In the genomic region with DNA sequence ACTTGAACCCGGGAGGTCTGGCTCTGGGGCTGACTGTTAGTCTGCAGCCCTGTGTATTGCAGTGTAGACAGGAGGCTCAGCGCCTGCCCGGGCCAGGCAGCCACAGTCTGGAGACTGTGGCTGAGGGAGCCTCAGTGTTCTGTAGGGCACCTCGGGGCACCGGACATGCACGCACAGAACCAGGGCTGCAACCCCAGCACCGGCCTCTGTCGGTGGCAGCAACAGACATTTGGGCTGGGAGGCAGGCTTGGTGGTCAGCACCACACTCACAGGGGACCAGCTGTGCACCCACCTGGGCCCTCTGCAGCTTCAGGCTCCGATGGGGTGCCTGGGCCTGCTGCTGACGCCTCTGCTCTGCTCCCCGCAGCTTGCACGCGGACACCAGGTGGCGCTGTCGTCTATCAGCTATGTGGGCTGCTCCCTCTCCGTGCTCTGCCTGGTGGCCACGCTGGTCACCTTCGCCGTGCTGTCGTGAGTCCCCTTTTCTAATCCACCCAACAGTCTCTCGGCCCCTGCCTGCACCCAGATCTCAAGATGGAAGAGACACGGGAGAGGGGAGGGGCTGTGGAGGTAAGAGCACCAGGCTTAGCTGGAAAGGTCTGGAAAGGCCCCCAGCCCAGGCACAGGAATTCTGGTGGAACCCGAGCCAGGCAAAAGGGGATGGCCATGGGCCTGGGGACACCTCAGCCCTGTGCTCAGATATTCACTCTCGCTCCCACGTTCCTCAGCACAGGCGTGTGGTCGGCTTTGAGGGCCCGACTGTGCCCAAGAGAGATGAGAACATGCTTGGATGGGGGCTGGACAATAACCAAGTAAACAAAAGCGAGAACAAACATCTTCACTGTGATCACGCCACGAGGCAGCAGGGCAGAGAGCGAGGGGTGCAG, we compare ENCODE assay signal across 8 cellular contexts.
DNase-seq lines count a peak whose midpoint lies in the region; ATAC-seq, FAIRE-seq and TF ChIP-seq lines count a peak whose summit lies in the region.

No MANE protein-coding gene starts in this region.

- intact Hi-C loops in naive thymus-derived CD4-positive, alpha-beta T cell (cut with micrococcal nuclease), result loop anchor here (1.0 to 10.0 kb wide), 4 partner anchors 28 to 900 kb away; no protein-coding TSS in a partner anchor

- H3K27ac Mint-ChIP-seq in naive thymus-derived CD4-positive, alpha-beta T cell, result peak overlapping the region in 3 of 9 donors; percentile 46 to 65 (median 54)
- H3K27ac Mint-ChIP-seq in stimulated activated naive B cell treated with anti-CD40 and anti-IgM and Interleukin-4, amounts not matched to agents 10 μg/mL and 1 μg/mL and 100 μg/mL, for 72 hours, result no peak overlapping the region

- no peaks in the 10 kb centered on the region for H4K20me1 ChIP-seq in BLaER1

- H3K9ac ChIP-seq in BLaER1 (no peak overlapping the region), NT2/D1 (ENCODE audit: insufficient read length, low read depth) (peak overlapping the region; percentile 63)

- FAIRE-seq in GM19239 (lab: Jason Lieb, UNC), result peak; percentile 93

- peaks cover 10% of the 10 kb centered on the region; the same call in 1 of the 2 replicates for H3K36me3 ChIP-seq in BLaER1
- no peaks in the 10 kb centered on the region for H3K36me3 ChIP-seq in NT2/D1 (ENCODE audit: insufficient read depth, insufficient read length, low read length)
- H3K36me3 ChIP-seq in naive thymus-derived CD4-positive, alpha-beta T cell (ENCODE audit: control insufficient read depth in 2 of 3, insufficient read depth in 3 of 3, low read length in 3 of 3), result no peaks in the 10 kb centered on the region

- peak; percentile 50 for ATAC-seq in HG03442 (IDR thresholded peaks at IDR 0.05; ENCODE audit: unreplicated experiment)
- ATAC-seq in naive thymus-derived CD4-positive, alpha-beta T cell, result peak; percentile 77
- ATAC-seq in stimulated activated naive B cell treated with anti-CD40 and anti-IgM and Interleukin-4, amounts not matched to agents 10 μg/mL and 1 μg/mL and 100 μg/mL, for 72 hours (replicated peaks), result peak; percentile 77 to 81

- peak overlapping the region; percentile 92 for H3K4me2 ChIP-seq in BLaER1

- H3K9me3 ChIP-seq in BLaER1 (peaks cover 12% of the 10 kb centered on the region), NT2/D1 (ENCODE audit: insufficient read depth, low read length) (peaks cover 11% of the 10 kb centered on the region; the same call in 1 of the 2 replicates)
- no peaks in the 10 kb centered on the region for H3K9me3 ChIP-seq in naive thymus-derived CD4-positive, alpha-beta T cell (ENCODE audit: control insufficient read depth in 2 of 3, low read length in 3 of 3)

- H3K4me1 ChIP-seq in BLaER1 (peaks cover 67% of the 10 kb centered on the region), NT2/D1 (ENCODE audit: insufficient read depth, insufficient read length) (peaks cover 19% of the 10 kb centered on the region)
- peaks cover 0 to 18% of the 10 kb centered on the region in 2 donors for H3K4me1 ChIP-seq in naive thymus-derived CD4-positive, alpha-beta T cell (ENCODE audit: control insufficient read depth in 2 of 2, insufficient read depth in 2 of 2, low read length in 2 of 2)

- peaks cover 0 to 8% (median 0%) of the 10 kb centered on the region in 11 donors for H3K9me3 Mint-ChIP-seq in naive thymus-derived CD4-positive, alpha-beta T cell
- H3K9me3 Mint-ChIP-seq in stimulated activated naive B cell treated with anti-CD40 and anti-IgM and Interleukin-4, amounts not matched to agents 10 μg/mL and 1 μg/mL and 100 μg/mL, for 72 hours, result peaks cover 4% of the 10 kb centered on the region in 2 donors

- H3K4me3 ChIP-seq in BLaER1 (no peak overlapping the region), NT2/D1 (ENCODE audit: insufficient read length, low read depth) (no peak overlapping the region)
- H3K4me3 ChIP-seq in naive thymus-derived CD4-positive, alpha-beta T cell (ENCODE audit: low read length), result no peak overlapping the region

- H3K27me3 Mint-ChIP-seq in naive thymus-derived CD4-positive, alpha-beta T cell, result peaks cover 0 to 7% (median 0%) of the 10 kb centered on the region in 5 donors
- H3K27me3 Mint-ChIP-seq in stimulated activated naive B cell treated with anti-CD40 and anti-IgM and Interleukin-4, amounts not matched to agents 10 μg/mL and 1 μg/mL and 100 μg/mL, for 72 hours, result peaks cover 3 to 23% of the 10 kb centered on the region in 2 donors

- H3K4me1 Mint-ChIP-seq in naive thymus-derived CD4-positive, alpha-beta T cell, result peaks cover 7 to 19% (median 17%) of the 10 kb centered on the region in 7 donors
- peaks cover 25 to 44% of the 10 kb centered on the region in 2 donors for H3K4me1 Mint-ChIP-seq in stimulated activated naive B cell treated with anti-CD40 and anti-IgM and Interleukin-4, amounts not matched to agents 10 μg/mL and 1 μg/mL and 100 μg/mL, for 72 hours

- 0 out of 2 replicates have a peak overlapping the region, but pooled peaks have one; percentile 65 for H3K27ac ChIP-seq in BLaER1
- no peak overlapping the region for H3K27ac ChIP-seq in naive thymus-derived CD4-positive, alpha-beta T cell (ENCODE audit: low read depth, low read length)

- H3K36me3 Mint-ChIP-seq in naive thymus-derived CD4-positive, alpha-beta T cell, result no peaks in the 10 kb centered on the region
- H3K36me3 Mint-ChIP-seq in stimulated activated naive B cell treated with anti-CD40 and anti-IgM and Interleukin-4, amounts not matched to agents 10 μg/mL and 1 μg/mL and 100 μg/mL, for 72 hours, result peaks cover 0 to 4% of the 10 kb centered on the region in 2 donors

- H3K27me3 ChIP-seq in BLaER1 (no peaks in the 10 kb centered on the region), NT2/D1 (ENCODE audit: insufficient read depth, insufficient read length) (no peaks in the 10 kb centered on the region)
- H3K27me3 ChIP-seq in naive thymus-derived CD4-positive, alpha-beta T cell (ENCODE audit: control insufficient read depth in 2 of 2, insufficient read depth in 2 of 2, low read length in 2 of 2), result no peaks in the 10 kb centered on the region

- CTCF ChIA-PET in naive thymus-derived CD4-positive, alpha-beta T cell (lab: Charles Lee), result interaction anchor here (0.7 to 3.4 kb wide), 7 partner anchors 12 to 896 kb away, joined by 3 to 23 read pairs (median 5); no protein-coding TSS in a partner anchor

- H3K4me3 Mint-ChIP-seq in naive thymus-derived CD4-positive, alpha-beta T cell, result peak overlapping the region in 7 of 10 donors; percentile 41 to 86 (median 67)
- peak overlapping the region in 1 of 2 donors; percentile 33 for H3K4me3 Mint-ChIP-seq in stimulated activated naive B cell treated with anti-CD40 and anti-IgM and Interleukin-4, amounts not matched to agents 10 μg/mL and 1 μg/mL and 100 μg/mL, for 72 hours

- POLR2A ChIA-PET in naive thymus-derived CD4-positive, alpha-beta T cell (lab: Charles Lee), result interaction anchor here (0.6 kb wide), 1 partner anchor 1268 kb away, joined by 3 read pairs; no protein-coding TSS in a partner anchor

- TF ChIP-seq POLR2A in erythroblast (IDR thresholded peaks at IDR 0.05; ENCODE audit: low read length), result no peak

- peak; percentile 71 for DNase-seq in GM19239 (ENCODE audit: insufficient read length, low spot score)
- peak; percentile 78 for DNase-seq in NT2/D1 (ENCODE audit: low read depth, low spot score)
- peak; percentile 71 for DNase-seq in activated T-cell treated with anti-CD3 and anti-CD28 coated beads for 1 hour (ENCODE audit: low read depth)
- DNase-seq in erythroblast (lab: John Stamatoyannopoulos, UW), result peak; percentile 66 to 81
- peak; percentile 48 to 86 (median 71) for DNase-seq in naive thymus-derived CD4-positive, alpha-beta T cell
- peak; percentile 76 for DNase-seq in stimulated activated naive B cell treated with anti-CD40 and anti-IgM and Interleukin-4, amounts not matched to agents 10 μg/mL and 1 μg/mL and 100 μg/mL, for 72 hours
